Comparison of ENCODE assay signal across 11 cellular contexts in the genomic region with DNA sequence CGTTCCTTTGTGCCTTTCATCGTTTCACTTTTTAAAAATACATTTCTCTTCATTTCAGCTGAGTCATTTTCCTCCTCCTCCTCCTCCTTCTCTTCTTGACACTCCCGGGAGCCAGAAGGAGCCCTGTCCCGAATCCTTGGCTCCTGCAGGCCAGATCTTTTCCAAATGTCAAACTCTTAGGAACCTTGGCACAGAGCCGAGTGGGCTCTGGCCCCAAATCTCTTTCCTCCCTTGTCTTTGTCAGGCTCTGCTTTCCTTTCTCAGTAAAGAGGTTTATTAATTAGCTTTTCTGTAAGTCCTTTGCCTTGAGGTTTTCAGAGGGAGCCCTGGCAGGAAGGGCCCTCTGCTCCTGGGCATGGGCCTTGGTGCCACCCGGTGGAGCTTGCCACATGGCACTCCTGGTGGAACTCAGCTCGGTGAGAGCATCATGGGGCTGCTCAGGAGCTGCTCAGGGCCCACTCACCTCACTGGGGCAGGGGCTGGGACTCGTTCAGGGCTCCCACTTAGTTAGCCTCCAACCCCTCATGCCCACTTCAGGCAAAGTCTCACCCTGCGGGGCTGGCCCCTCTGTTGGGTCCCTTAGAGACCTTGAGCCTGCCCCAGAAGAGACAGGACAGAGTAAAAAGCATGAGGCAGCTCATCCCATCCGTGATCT. TPM values are rescaled to one million over a fixed set of nuclear protein-coding genes. Genes with fewer than 3 reads are reported as not detected.
DNase-seq lines count a peak whose midpoint lies in the region; ATAC-seq and TF ChIP-seq lines count a peak whose summit lies in the region.
"Had no signal": no experiment of that assay in that cellular context is flagged by ENCODE, and none has a peak within 500 bp of the region (broad histone marks: within the 10 kb centered on the region; RNA-seq: fewer than 3 reads in every experiment).

No MANE protein-coding gene starts in this region.

- H3K4me1 ChIP-seq in IMR-90 (ENCODE audit: control insufficient read depth, insufficient read depth, low read length) (peaks cover 15% of the 10 kb centered on the region), esophagus squamous epithelium (peaks cover 18 to 31% (median 23%) of the 10 kb centered on the region in 3 donors), muscle layer of colon (ENCODE audit: insufficient read depth, low read length) (peaks cover 33% of the 10 kb centered on the region), suprapubic skin (peaks cover 24% of the 10 kb centered on the region), mucosa of descending colon (ENCODE audit: low read depth) (no peaks in the 10 kb centered on the region)

- dilution Hi-C loops in IMR-90 (cut with HindIII; ENCODE audit: low sequenced_read_pairs, unreplicated experiment) = no loop called here

- H2BK5ac ChIP-seq in IMR-90 (ENCODE audit: low read depth, low read length, poor library complexity, severe bottlenecking) = peak overlapping the region; percentile 62

- POLR2A ChIA-PET in IMR-90 (lab: Charles Lee; ENCODE audit: unreplicated experiment) = interaction anchor here (1.6 kb wide), 1 partner anchor 8 kb away, joined by 3 read pairs; no protein-coding TSS in a partner anchor

- no peaks in the 10 kb centered on the region for H3K79me1 ChIP-seq in IMR-90 (ENCODE audit: low read depth in 1 of 2, low read length in 2 of 2)

- H3K18ac ChIP-seq in IMR-90 (ENCODE audit: low read depth, low read length) = peak overlapping the region; percentile 97

- peak overlapping the region; percentile 68 for H3K14ac ChIP-seq in IMR-90 (replicated peaks; ENCODE audit: low read depth, low read length)

- peak overlapping the region; percentile 58 for H3K4ac ChIP-seq in IMR-90 (ENCODE audit: low read depth, low read length)

- H2BK20ac ChIP-seq in IMR-90 (ENCODE audit: low read depth, low read length) = peak overlapping the region; percentile 72

- H3K36me3 ChIP-seq in IMR-90 (ENCODE audit: control insufficient read depth, insufficient read depth, low read length) = no peaks in the 10 kb centered on the region; the same call in 1 of the 2 replicates
- no peaks in the 10 kb centered on the region for H3K36me3 ChIP-seq in esophagus squamous epithelium
- H3K36me3 ChIP-seq in muscle layer of colon (ENCODE audit: insufficient read depth, low read length) = no peaks in the 10 kb centered on the region
- H3K36me3 ChIP-seq in suprapubic skin = no peaks in the 10 kb centered on the region
- H3K36me3 ChIP-seq in mucosa of descending colon (ENCODE audit: low read depth) = no peaks in the 10 kb centered on the region

- no peak for TF ChIP-seq EP300 in suprapubic skin (IDR thresholded peaks at IDR 0.05)

- TF ChIP-seq CTCF in IMR-90 (conservative IDR thresholded peaks at IDR 0.05; ENCODE audit: low read depth, low read length) = no peak
- TF ChIP-seq CTCF in esophagus squamous epithelium (IDR thresholded peaks at IDR 0.05) = no peak
- TF ChIP-seq CTCF in suprapubic skin (IDR thresholded peaks at IDR 0.05) = no peak
- no peak for TF ChIP-seq CTCF in mucosa of descending colon (IDR thresholded peaks at IDR 0.05)

- H3K4me2 ChIP-seq in IMR-90 (ENCODE audit: low read depth, low read length) = peak overlapping the region; percentile 53
- H3K4me2 ChIP-seq: KMS-11 had no signal

- H3K27ac ChIP-seq in IMR-90 (ENCODE audit: insufficient read depth, low read length) (peak overlapping the region; percentile 82), esophagus squamous epithelium (peak overlapping the region; percentile 29 to 71 (median 53)), muscle layer of colon (ENCODE audit: low read depth, low read length) (peak overlapping the region; percentile 59), suprapubic skin (peak overlapping the region; percentile 64)
- H3K27ac ChIP-seq: KMS-11 had no signal

- DNase-seq in IMR-90 (peak; percentile 29), esophagus squamous epithelium (lab: John Stamatoyannopoulos, UW) (no peak), suprapubic skin (ENCODE audit: low spot score in 2 of 2) (peak in 1 of 2 donors; percentile 59), HuH-7 (ENCODE audit: low spot score) (no peak), mucosa of descending colon (no peak)
- DNase-seq: dermis blood vessel endothelial cell, NCI-H345 had no signal

- peaks cover 15% of the 10 kb centered on the region for H4K20me1 ChIP-seq in IMR-90 (ENCODE audit: insufficient read depth, low read length)

- TF ChIP-seq RAD21 in IMR-90 (IDR thresholded peaks at IDR 0.05; ENCODE audit: low read length) = no peak

- H3K9ac ChIP-seq in IMR-90 (ENCODE audit: low read depth, low read length) (peak overlapping the region; percentile 56), muscle layer of colon (ENCODE audit: low read length) (no peak overlapping the region)
- H3K9ac ChIP-seq: KMS-11 had no signal

- H3K9me1 ChIP-seq in IMR-90 (ENCODE audit: insufficient read depth, low read length) = no peaks in the 10 kb centered on the region

- ATAC-seq in IMR-90 (ENCODE audit: low read depth) (peak; percentile 21), HG03095 (IDR thresholded peaks at IDR 0.05; ENCODE audit: unreplicated experiment) (no peak), GM19351 (IDR thresholded peaks at IDR 0.05; ENCODE audit: unreplicated experiment) (no peak), mucosa of descending colon (no peak)

- H3K4me3 ChIP-seq in IMR-90 (ENCODE audit: insufficient read depth, low read depth, low read length) (no peak overlapping the region), esophagus squamous epithelium (no peak overlapping the region), muscle layer of colon (ENCODE audit: low read depth in 1 of 2, low read length in 2 of 2) (peak overlapping the region in 1 of 2 donors; percentile 33), suprapubic skin (no peak overlapping the region), mucosa of descending colon (no peak overlapping the region)

- H3K56ac ChIP-seq in IMR-90 (ENCODE audit: extremely low read depth, insufficient read depth, low read length) = peak overlapping the region; percentile 37

- H3K23ac ChIP-seq in IMR-90 (ENCODE audit: low read depth, low read length) = peak overlapping the region; percentile 48

- H3K27me3 ChIP-seq in IMR-90 (ENCODE audit: control insufficient read depth, insufficient read depth, low read length) (no peaks in the 10 kb centered on the region), esophagus squamous epithelium (peaks cover 0 to 20% (median 0%) of the 10 kb centered on the region in 4 donors), muscle layer of colon (ENCODE audit: control insufficient read depth in 1 of 2, insufficient read depth in 2 of 2, low read length in 2 of 2) (peaks cover 0 to 5% of the 10 kb centered on the region in 2 donors), suprapubic skin (peaks cover 11% of the 10 kb centered on the region)

- BruUV-seq in IMR-90 (replicated peaks; lab: Mats Ljungman, UMichigan) = no TSS peak

- peak overlapping the region; percentile 89 for H2AK5ac ChIP-seq in IMR-90 (ENCODE audit: low read depth, low read length)

- CTCF ChIA-PET in IMR-90 (lab: Yijun Ruan, JAX) = interaction anchor here (1.2 to 1.5 kb wide), 4 partner anchors 9 to 21 kb away, joined by 3 to 4 read pairs (median 4); no protein-coding TSS in a partner anchor

- H3K9me3 ChIP-seq in IMR-90 (ENCODE audit: control insufficient read depth, insufficient read depth, low read length) (peaks cover 4% of the 10 kb centered on the region), esophagus squamous epithelium (peaks cover 0 to 11% (median 8%) of the 10 kb centered on the region in 3 donors), muscle layer of colon (ENCODE audit: low read length) (no peaks in the 10 kb centered on the region), suprapubic skin (no peaks in the 10 kb centered on the region), mucosa of descending colon (peaks cover 3% of the 10 kb centered on the region)

- peak overlapping the region; percentile 96; the same call in 2 of the 3 replicates for H2BK15ac ChIP-seq in IMR-90 (ENCODE audit: low read depth, low read length)

- peak overlapping the region; percentile 87 for H2AFZ ChIP-seq in IMR-90 (replicated peaks; ENCODE audit: low read length, poor library complexity)

- in situ Hi-C loops in IMR-90 (cut with MboI; ENCODE audit: low sequenced_read_pairs) = no loop called here

- TF ChIP-seq POLR2A in IMR-90 (IDR thresholded peaks at IDR 0.05; ENCODE audit: low read depth, low read length) (no peak), esophagus squamous epithelium (IDR thresholded peaks at IDR 0.05) (no peak), suprapubic skin (IDR thresholded peaks at IDR 0.05) (no peak)

- WGBS in IMR-90 (ENCODE audit: extremely low coverage in 2 of 2, insufficient read length in 1 of 2), 2 experiments = 29% methylated on average over 6 of the region's 10 CpGs; no CpG with 5 or more reads in 1 of the 2 experiments
- 22 to 26% methylated on average over 6 to 7 of the region's 10 CpGs for WGBS in esophagus squamous epithelium, 2 donors
- WGBS in suprapubic skin = 33% methylated on average over 10 of the region's 10 CpGs

- peak overlapping the region; percentile 91 for H4K5ac ChIP-seq in IMR-90 (ENCODE audit: low read depth, low read length)

- intact Hi-C loops in IMR-90 (cut with micrococcal nuclease) = no loop called here
- intact Hi-C loops in esophagus squamous epithelium (cut with DNase I) = no loop called here
- intact Hi-C loops in mucosa of descending colon (cut with DNase I, micrococcal nuclease) = no loop called here

- peak overlapping the region; percentile 88 to 89 for H4K8ac ChIP-seq in IMR-90 (ENCODE audit: low read depth in 2 of 2, low read length in 2 of 2)

- H4K91ac ChIP-seq in IMR-90 (ENCODE audit: insufficient read depth, low read depth, low read length) = peak overlapping the region; percentile 90

- peak overlapping the region; percentile 85 for H2AK9ac ChIP-seq in IMR-90 (replicated peaks; ENCODE audit: low read depth, low read length, poor library complexity)

- peak overlapping the region; percentile 93 for H2BK120ac ChIP-seq in IMR-90 (ENCODE audit: low read depth, low read length)

TF ChIP-seq in IMR-90, 13 proteins besides CTCF, POLR2A, EP300 and RAD21:
- peak; percentile 88 for TF ChIP-seq NFE2L2 (IDR thresholded peaks at IDR 0.05; ENCODE audit: low read depth, low read length)
- no peak for TF ChIP-seq SMC3 (IDR thresholded peaks at IDR 0.05; ENCODE audit: low read depth, low read length)
- 0 out of 2 replicates have a peak, but pooled peaks have one; percentile 6 for TF ChIP-seq MAFK (IDR thresholded peaks at IDR 0.05; ENCODE audit: low read depth, low read length)

RNA-seq across cellular contexts. Expression of gene STC2, which starts 17.2 kb away (rescaled TPM):
- total RNA-seq in IMR-90 (2012; rRNA removed) (87.5 and 259 TPM in 2 replicates), esophagus squamous epithelium (10 to 100 TPM in 1 of 4 donors, 1 to 10 TPM in 2, under 1 TPM in 1; 0.64 to 26.1 (median 1.9) TPM), suprapubic skin (1 to 10 TPM in 3 of 4 donors, under 1 TPM in 1; 0.72 to 7.6 (median 5.7) TPM), mucosa of descending colon (1 to 10 TPM in 2 of 3 donors, under 1 TPM in 1; 0.26 to 3.4 (median 1.4) TPM)
- 157 and 270 TPM in 2 replicates for polyA plus RNA-seq in IMR-90 (2012; rRNA removed)
- 105 and 264 TPM in 2 replicates for polyA plus RNA-seq in IMR-90 (2012; cell fraction: cytosol; rRNA removed)
- 249 and 547 TPM in 2 replicates for polyA plus RNA-seq in IMR-90 (2012; cell fraction: nucleus; rRNA removed; ENCODE audit: low replicate concordance)
